Comparison of ENCODE assay signal across 25 cellular contexts in the genomic region with DNA sequence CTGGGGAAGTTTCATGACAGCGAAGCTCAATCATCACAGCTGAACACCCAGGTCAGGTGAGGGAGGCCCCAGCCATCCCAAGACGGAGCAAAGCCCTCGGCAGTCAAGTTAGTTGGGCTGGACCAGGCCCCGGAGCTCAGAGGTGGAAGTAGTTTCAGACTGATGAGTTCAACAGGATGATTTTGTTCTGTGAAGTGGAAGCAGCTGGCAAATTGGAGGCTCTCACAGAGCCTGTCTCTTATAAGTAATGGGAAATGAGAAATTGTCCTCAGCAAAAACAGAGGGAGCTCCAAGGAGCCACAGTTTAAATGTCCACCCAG.
"Had no signal": no experiment of that assay in that cellular context is flagged by ENCODE, and none has a peak within 500 bp of the region (broad histone marks: within the 10 kb centered on the region; RNA-seq: fewer than 3 reads in every experiment).

No MANE protein-coding gene starts in this region.

- H3K27ac ChIP-seq: adrenal gland, breast epithelium, Peyer's patch, RWPE1 had no signal

- H3K36me3 ChIP-seq: adrenal gland, breast epithelium, MG63, Peyer's patch had no signal

- DNase-seq: activated B cell treated with CpG ODN at 0.5 μM for 24 hours; activated CD4-positive, alpha-beta memory T cell treated with anti-CD3 and anti-CD28 coated beads for 36 hours; activated CD4-positive, alpha-beta T cell treated with anti-CD3 and anti-CD28 coated beads, Interleukin-2, amount 10 ng/mL, durations not matched to agents 7 days and 5 days; activated CD8-positive, alpha-beta memory T cell treated with anti-CD3 and anti-CD28 coated beads for 24 hours; activated gamma-delta T cell treated with Interleukin-2 at 50 U/mL for 16 hours; activated naive CD4-positive, alpha-beta T cell treated with anti-CD3 and anti-CD28 coated beads, Interleukin-2, amount 10 ng/mL, durations not matched to agents 7 days and 5 days; activated naive CD8-positive, alpha-beta T cell treated with anti-CD3 and anti-CD28 coated beads, Interleukin-2, amount 10 ng/mL, durations not matched to agents 7 days and 5 days; activated T-cell treated with anti-CD3 and anti-CD28 coated beads, Interleukin-2, amount 50 U/mL, for 4 hours; adrenal gland; anterior cingulate cortex; central memory CD4-positive, alpha-beta T cell; MG63; NCI-H1105; NCI-H1436; NCI-H1694 treated with DMSO at 0.1 percent for 48 hours; NCI-H2029 treated with DMSO at 0.1 percent for 48 hours; NCI-H345; NCI-H510A; NCI-H526 treated with DMSO at 0.1 percent for 48 hours; NCI-H82; OCI-M1; SHP77 treated with DMSO at 0.1 percent for 48 hours had no signal

- H3K9me3 ChIP-seq: adrenal gland, breast epithelium, Peyer's patch had no signal

- H3K27me3 ChIP-seq: adrenal gland, breast epithelium, MG63, Peyer's patch had no signal

- ATAC-seq: activated T-cell treated with anti-CD3 and anti-CD28 coated beads, Interleukin-2, amount 50 U/mL, for 4 hours had no signal

- H3K4me3 ChIP-seq: adrenal gland, breast epithelium, MG63, Peyer's patch had no signal

- H3K4me1 ChIP-seq: adrenal gland, breast epithelium, Peyer's patch had no signal
